10 cellular contexts compared by ENCODE assay signal in genomic region chr2:8608411-8608954, GRCh38.
DNase-seq lines count a peak whose midpoint lies in the region; ATAC-seq lines count a peak whose summit lies in the region.
"Had no signal": no experiment of that assay in that cellular context is flagged by ENCODE, and none has a peak within 500 bp of the region (broad histone marks: within the 10 kb centered on the region; RNA-seq: fewer than 3 reads in every experiment).

No MANE protein-coding gene starts in this region.

- peaks cover 9 to 17% of the 10 kb centered on the region in 2 donors for H3K36me3 Mint-ChIP-seq in activated T-cell treated with anti-CD3 and anti-CD28 coated beads, Interleukin-2, amount 50 U/mL, for 72 hours (ENCODE audit: insufficient read depth in 2 of 2)
- H3K36me3 Mint-ChIP-seq in naive thymus-derived CD4-positive, alpha-beta T cell = peaks cover 0 to 13% (median 5%) of the 10 kb centered on the region in 5 donors

- H3K9me3 ChIP-seq in naive thymus-derived CD4-positive, alpha-beta T cell (ENCODE audit: control insufficient read depth in 2 of 3, low read length in 3 of 3) = no peaks in the 10 kb centered on the region

- H3K4me1 ChIP-seq in naive thymus-derived CD4-positive, alpha-beta T cell (ENCODE audit: control insufficient read depth in 2 of 2, insufficient read depth in 2 of 2, low read length in 2 of 2) = no peaks in the 10 kb centered on the region

- no peaks in the 10 kb centered on the region for H3K36me3 ChIP-seq in naive thymus-derived CD4-positive, alpha-beta T cell (ENCODE audit: control insufficient read depth in 2 of 3, insufficient read depth in 3 of 3, low read length in 3 of 3)

- peak overlapping the region; percentile 41 to 60 for H3K4me3 Mint-ChIP-seq in activated T-cell treated with anti-CD3 and anti-CD28 coated beads, Interleukin-2, amount 50 U/mL, for 72 hours
- H3K4me3 Mint-ChIP-seq in naive thymus-derived CD4-positive, alpha-beta T cell = peak overlapping the region in 1 of 10 donors; percentile 47

- CTCF ChIA-PET in naive thymus-derived CD4-positive, alpha-beta T cell (lab: Charles Lee) = no interaction called here

- H3K4me1 Mint-ChIP-seq in activated T-cell treated with anti-CD3 and anti-CD28 coated beads, Interleukin-2, amount 50 U/mL, for 72 hours (ENCODE audit: low read depth) = peaks cover 61% of the 10 kb centered on the region
- H3K4me1 Mint-ChIP-seq in naive thymus-derived CD4-positive, alpha-beta T cell = peaks cover 0 to 29% (median 4%) of the 10 kb centered on the region in 7 donors

- no peak overlapping the region for H3K4me3 ChIP-seq in naive thymus-derived CD4-positive, alpha-beta T cell (ENCODE audit: low read length)

- H3K27ac ChIP-seq in naive thymus-derived CD4-positive, alpha-beta T cell (ENCODE audit: low read depth, low read length) = no peak overlapping the region

- H3K9me3 Mint-ChIP-seq in activated T-cell treated with anti-CD3 and anti-CD28 coated beads, Interleukin-2, amount 50 U/mL, for 72 hours = peaks cover 9 to 11% of the 10 kb centered on the region in 2 donors
- H3K9me3 Mint-ChIP-seq in naive thymus-derived CD4-positive, alpha-beta T cell = peaks cover 0 to 10% (median 5%) of the 10 kb centered on the region in 11 donors

- intact Hi-C loops in naive thymus-derived CD4-positive, alpha-beta T cell (cut with micrococcal nuclease) = loop anchor here in 1 of 2 donors (2.0 kb wide), 1 partner anchor 76 kb away; no protein-coding TSS in a partner anchor

- POLR2A ChIA-PET in naive thymus-derived CD4-positive, alpha-beta T cell (lab: Charles Lee) = no interaction called here

- ATAC-seq in HG02981 (IDR thresholded peaks at IDR 0.05; ENCODE audit: unreplicated experiment) = peak; percentile 50
- ATAC-seq in activated T-cell treated with anti-CD3 and anti-CD28 coated beads, Interleukin-2, amount 50 U/mL, for 72 hours (replicated peaks in 1 of 2) = peak; percentile 92 to 93
- ATAC-seq in naive thymus-derived CD4-positive, alpha-beta T cell = peak; percentile 72
- no peak for ATAC-seq in GM18873 (IDR thresholded peaks at IDR 0.05; ENCODE audit: low FRiP score, unreplicated experiment)

- peak overlapping the region; percentile 5 for H3K27ac Mint-ChIP-seq in activated T-cell treated with anti-CD3 and anti-CD28 coated beads, Interleukin-2, amount 50 U/mL, for 72 hours
- H3K27ac Mint-ChIP-seq in naive thymus-derived CD4-positive, alpha-beta T cell = peak overlapping the region in 1 of 9 donors; percentile 54

- DNase-seq in EH (ENCODE audit: low read depth) (peak; percentile 44), NCI-H510A (lab: John Stamatoyannopoulos, UW) (no peak), occipital lobe (lab: John Stamatoyannopoulos, UW) (no peak)
- peak; percentile 62 to 71 for DNase-seq in activated T-cell treated with anti-CD3 and anti-CD28 coated beads, Interleukin-2, amount 50 U/mL, for 72 hours
- DNase-seq in naive thymus-derived CD4-positive, alpha-beta T cell = no peak
- DNase-seq: DMS 273 treated with DMSO at 0.1 percent for 48 hours, erythroblast, OCI-M1 had no signal

- H3K27me3 ChIP-seq in naive thymus-derived CD4-positive, alpha-beta T cell (ENCODE audit: control insufficient read depth in 2 of 2, insufficient read depth in 2 of 2, low read length in 2 of 2) = no peaks in the 10 kb centered on the region

- peaks cover 12% of the 10 kb centered on the region for H3K27me3 Mint-ChIP-seq in activated T-cell treated with anti-CD3 and anti-CD28 coated beads, Interleukin-2, amount 50 U/mL, for 72 hours (ENCODE audit: low read depth)
- H3K27me3 Mint-ChIP-seq in naive thymus-derived CD4-positive, alpha-beta T cell = peaks cover 0 to 2% (median 0%) of the 10 kb centered on the region in 5 donors

Comparison
In these comparisons a context has a peak if more than half of its experiments do, and no peak if none do; other contexts are left out.
1. DNase-seq: peak in EH (single experiment) and activated T-cell treated with anti-CD3 and anti-CD28 coated beads, Interleukin-2, amount 50 U/mL, for 72 hours (2 of 2); none in naive thymus-derived CD4-positive, alpha-beta T cell (0 of 9), NCI-H510A (single experiment) and occipital lobe (single experiment).